23 cellular contexts compared by ENCODE assay signal in the genomic region with DNA sequence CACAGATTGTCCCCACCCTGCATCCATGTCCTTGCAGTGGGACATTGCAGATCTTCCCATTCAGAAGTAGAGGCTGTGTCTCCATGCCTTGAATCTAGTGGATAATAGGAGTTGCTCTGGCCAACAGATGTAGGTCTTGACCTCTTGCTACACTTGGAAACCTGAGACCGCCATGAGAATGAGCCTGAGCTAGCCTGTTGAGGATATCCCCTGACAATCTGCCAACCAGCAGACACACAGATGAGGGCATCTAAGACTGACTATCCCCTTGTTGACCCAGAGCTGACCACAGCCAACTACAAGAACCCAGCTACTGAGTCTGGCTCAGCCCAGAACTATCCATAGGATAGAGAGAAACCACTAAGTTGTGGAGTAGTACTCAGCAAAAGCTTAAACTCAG.
"Had no signal": no experiment of that assay in that cellular context is flagged by ENCODE, and none has a peak within 500 bp of the region (broad histone marks: within the 10 kb centered on the region; RNA-seq: fewer than 3 reads in every experiment).

No MANE protein-coding gene starts in this region.

- ATAC-seq: activated CD8-positive, alpha-beta T cell treated with anti-CD3 and anti-CD28 coated beads, Interleukin-2, amount 10 ng/mL, durations not matched to agents 7 days and 5 days; activated naive CD8-positive, alpha-beta T cell treated with anti-CD3 and anti-CD28 coated beads, Interleukin-2, amount 50 U/mL, for 24 hours; body of pancreas; left colon; lower lobe of right lung; stimulated activated naive CD8-positive, alpha-beta T cell treated with anti-CD3 and anti-CD28 coated beads, Interleukin-15, Interleukin-2, amounts not matched to agents 100 U/mL and 50 U/mL, for 24 hours; T-cell had no signal

- DNase-seq: activated CD4-positive, alpha-beta T cell treated with anti-CD3 and anti-CD28 coated beads, Interleukin-2, amount 10 ng/mL, durations not matched to agents 7 days and 5 days; activated CD4-positive, CD25-positive, alpha-beta regulatory T cell treated with anti-CD3 and anti-CD28 coated beads, Interleukin-2, amount 50 U/mL, for 72 hours; activated CD8-positive, alpha-beta T cell treated with anti-CD3 and anti-CD28 coated beads, Interleukin-2, amount 10 ng/mL, durations not matched to agents 7 days and 5 days; activated gamma-delta T cell; activated naive CD4-positive, alpha-beta T cell treated with anti-CD3 and anti-CD28 coated beads, Interleukin-2, amount 50 U/mL, for 16 hours; activated naive CD8-positive, alpha-beta T cell treated with anti-CD3 and anti-CD28 coated beads, Interleukin-2, amount 50 U/mL, for 24 hours; anterior cingulate cortex; body of pancreas; cortex of kidney; glutamatergic neuron; hippocampal formation; islet precursor cell; left colon; lower lobe of right lung; naive B cell; nucleus accumbens; stimulated activated CD4-positive, alpha-beta T cell treated with anti-CD3 and anti-CD28 coated beads, Interleukin-4, amount 100 ng/mL, for 4 hours; stimulated activated naive CD8-positive, alpha-beta T cell treated with anti-CD3 and anti-CD28 coated beads, Interleukin-15, Interleukin-2, amounts not matched to agents 100 U/mL and 50 U/mL, for 24 hours; T-cell; tibial artery; WERI-Rb-1 had no signal

- H3K27me3 ChIP-seq: body of pancreas, cardiac muscle cell, tibial artery had no signal

- H3K9me3 ChIP-seq: body of pancreas, lower lobe of right lung, tibial artery had no signal

- H3K4me3 ChIP-seq: body of pancreas, cardiac muscle cell, lower lobe of right lung, tibial artery had no signal

- H3K36me3 ChIP-seq: cardiac muscle cell, lower lobe of right lung, tibial artery, WERI-Rb-1 had no signal

- H3K4me1 ChIP-seq: lower lobe of right lung, tibial artery had no signal

- H3K27ac ChIP-seq: body of pancreas, cardiac muscle cell, epithelial cell of prostate, lower lobe of right lung, tibial artery, WERI-Rb-1 had no signal
